Comparison of ENCODE assay signal across 15 cellular contexts in the genomic region with DNA sequence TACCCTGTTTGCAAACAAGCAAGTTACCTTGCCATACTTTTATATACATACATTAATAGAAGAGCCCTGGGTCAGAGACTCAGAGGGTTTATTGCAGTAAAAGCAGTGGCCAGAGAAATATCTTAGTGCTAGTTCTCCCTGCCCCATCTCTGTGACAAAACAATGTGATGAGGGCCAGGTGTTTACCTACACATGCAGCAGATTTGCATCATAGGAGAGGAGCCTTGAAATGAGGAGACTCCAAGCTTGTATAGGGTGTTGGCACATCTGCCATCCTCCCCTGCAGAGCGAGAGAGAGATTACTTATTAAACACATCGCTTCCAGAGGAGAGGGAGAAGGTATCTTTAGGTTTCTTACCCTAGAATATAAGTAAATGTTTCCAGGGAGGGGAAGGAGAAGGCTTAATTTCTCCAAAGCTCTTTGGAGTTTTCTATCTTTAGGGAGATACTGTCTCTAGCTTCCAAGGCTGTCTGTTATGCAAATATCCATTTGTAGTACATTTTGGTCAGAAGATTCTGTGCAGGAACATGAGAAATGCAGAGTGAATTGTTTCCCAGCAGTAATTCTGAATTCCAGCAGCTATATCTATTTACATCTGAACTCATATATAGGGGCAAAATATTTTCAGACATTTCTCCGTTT.
"Had no signal": no experiment of that assay in that cellular context is flagged by ENCODE, and none has a peak within 500 bp of the region (broad histone marks: within the 10 kb centered on the region; RNA-seq: fewer than 3 reads in every experiment).

No MANE protein-coding gene starts in this region.

- H3K27ac Mint-ChIP-seq: activated CD4-positive, alpha-beta T cell treated with anti-CD3 and anti-CD28 coated beads, Interleukin-2, amount 10 ng/mL, durations not matched to agents 7 days and 5 days; activated naive CD4-positive, alpha-beta T cell treated with anti-CD3 and anti-CD28 coated beads for 36 hours had no signal

- H3K27me3 Mint-ChIP-seq: activated CD4-positive, alpha-beta T cell treated with anti-CD3 and anti-CD28 coated beads, Interleukin-2, amount 10 ng/mL, durations not matched to agents 7 days and 5 days; central memory CD8-positive, alpha-beta T cell had no signal

- H3K4me1 Mint-ChIP-seq: central memory CD8-positive, alpha-beta T cell had no signal

- H3K4me1 ChIP-seq: colonic mucosa, foreskin keratinocyte had no signal

- ATAC-seq: activated T-cell treated with anti-CD3 and anti-CD28 coated beads, Interleukin-2, amount 50 U/mL, for 4 hours; foreskin keratinocyte had no signal

- H3K36me3 ChIP-seq: brain microvascular endothelial cell, colonic mucosa had no signal

- DNase-seq: activated CD4-positive, alpha-beta T cell treated with anti-CD3 and anti-CD28 coated beads, Interleukin-2, amount 10 ng/mL, durations not matched to agents 7 days and 5 days; activated CD8-positive, alpha-beta memory T cell treated with anti-CD3 and anti-CD28 coated beads, Interleukin-2, amount 50 U/mL, for 4 hours; activated naive CD4-positive, alpha-beta T cell treated with anti-CD3 and anti-CD28 coated beads for 36 hours; activated T-cell treated with anti-CD3 and anti-CD28 coated beads, Interleukin-2, amount 50 U/mL, for 4 hours; aorta; brain microvascular endothelial cell; colonic mucosa; foreskin keratinocyte; kidney glomerular epithelial cell; left ventricle myocardium inferior; nephron progenitor cell; nucleus accumbens; stimulated activated naive CD4-positive, alpha-beta T cell treated with Interleukin-2 at 50 U/mL for 16 hours; tibial artery had no signal

- H3K4me3 ChIP-seq: colonic mucosa, left ventricle myocardium inferior, tibial artery had no signal

- H3K4me3 Mint-ChIP-seq: activated CD4-positive, alpha-beta T cell treated with anti-CD3 and anti-CD28 coated beads, Interleukin-2, amount 10 ng/mL, durations not matched to agents 7 days and 5 days; activated naive CD4-positive, alpha-beta T cell treated with anti-CD3 and anti-CD28 coated beads for 36 hours; activated T-cell treated with anti-CD3 and anti-CD28 coated beads, Interleukin-2, amount 50 U/mL, for 4 hours; central memory CD8-positive, alpha-beta T cell; nephron progenitor cell had no signal

- H3K27me3 ChIP-seq: brain microvascular endothelial cell, colonic mucosa, foreskin keratinocyte, tibial artery had no signal

- H3K27ac ChIP-seq: brain microvascular endothelial cell, colonic mucosa, foreskin keratinocyte, left ventricle myocardium inferior, tibial artery had no signal

- H3K9me3 Mint-ChIP-seq: activated CD4-positive, alpha-beta T cell treated with anti-CD3 and anti-CD28 coated beads, Interleukin-2, amount 10 ng/mL, durations not matched to agents 7 days and 5 days; activated naive CD4-positive, alpha-beta T cell treated with anti-CD3 and anti-CD28 coated beads for 36 hours; activated T-cell treated with anti-CD3 and anti-CD28 coated beads, Interleukin-2, amount 50 U/mL, for 4 hours; central memory CD8-positive, alpha-beta T cell had no signal
